In genomic region chr3:31550452-31551251, GRCh38 we compare ENCODE assay signal across 8 cellular contexts. TPM values are rescaled to one million over a fixed set of nuclear protein-coding genes. Genes with fewer than 3 reads are reported as not detected.
DNase-seq lines count a peak whose midpoint lies in the region; ATAC-seq, FAIRE-seq and TF ChIP-seq lines count a peak whose summit lies in the region.

No MANE protein-coding gene starts in this region.

- WGBS in lower leg skin, 2 donors: 0 to 16% methylated on average over 2 of the region's 2 CpGs

- no peak for TF ChIP-seq POLR2A in GM18505 (IDR thresholded peaks at IDR 0.05; ENCODE audit: borderline replicate concordance, extremely low read depth, insufficient read depth, insufficient read length)
- no peak for TF ChIP-seq POLR2A in lower leg skin (IDR thresholded peaks at IDR 0.05)

- H3K27ac ChIP-seq in lower lobe of right lung: no peak overlapping the region

- peak; percentile 62 for TF ChIP-seq CTCF in lower lobe of right lung (IDR thresholded peaks at IDR 0.05)
- no peak for TF ChIP-seq CTCF in lower leg skin (IDR thresholded peaks at IDR 0.05)

- peak in 1 of 2 donors; percentile 76 for ATAC-seq in lower lobe of right lung
- no peak for ATAC-seq in GM18505 (IDR thresholded peaks at IDR 0.05; ENCODE audit: unreplicated experiment)
- ATAC-seq in HG02623 (IDR thresholded peaks at IDR 0.05; ENCODE audit: unreplicated experiment): no peak

- peak; percentile 91 for FAIRE-seq in G401.6 (lab: Jason Lieb, UNC)

- no peaks in the 10 kb centered on the region for H3K9me3 ChIP-seq in lower lobe of right lung

- DNase-seq in A172 (ENCODE audit: low spot score) (peak; percentile 41), NCI-H69 (lab: John Stamatoyannopoulos, UW) (peak; percentile 27), cerebellum (ENCODE audit: low spot score) (peak; percentile 47), lower lobe of right lung (no peak), lower leg skin (ENCODE audit: low spot score in 2 of 2) (no peak)

- H3K4me1 ChIP-seq in lower lobe of right lung: peaks cover 54% of the 10 kb centered on the region

- H3K4me3 ChIP-seq in lower lobe of right lung (no peak overlapping the region), lower leg skin (ENCODE audit: low read depth, poor library complexity, severe bottlenecking) (no peak overlapping the region)

- no peaks in the 10 kb centered on the region for H3K36me3 ChIP-seq in lower lobe of right lung

- intact Hi-C loops in lower lobe of right lung (cut with DNase I) (no loop called here), lower leg skin (cut with DNase I; ENCODE audit: low total_unique reads) (no loop called here)

- H3K27me3 ChIP-seq in lower lobe of right lung (ENCODE audit: low read depth): no peaks in the 10 kb centered on the region

RNA-seq across cellular contexts. Expression of gene STT3B, which starts 17.9 kb away (rescaled TPM):
- total RNA-seq in A172 (2014; rRNA removed; shearing (Covaris generic)): 189 and 202 TPM in 2 replicates
- total RNA-seq in cerebellum: 95.2 TPM
- total RNA-seq in lower lobe of right lung: 106 TPM
- total RNA-seq in lower leg skin: 10 to 100 TPM; 65.5 to 87.3 (median 76.2) TPM

Comparison
In these comparisons a context has a peak if more than half of its experiments do, and no peak if none do; other contexts are left out.
1. DNase-seq: peak in A172 (single experiment), NCI-H69 (single experiment) and cerebellum (single experiment); none in lower lobe of right lung (single experiment) and lower leg skin (0 of 2).